Comparison of ENCODE assay signal across 21 cellular contexts in genomic region chr16:17555176-17555575, GRCh38.
DNase-seq lines count a peak whose midpoint lies in the region; ATAC-seq, FAIRE-seq and TF ChIP-seq lines count a peak whose summit lies in the region.
"Had no signal": no experiment of that assay in that cellular context is flagged by ENCODE, and none has a peak within 500 bp of the region (broad histone marks: within the 10 kb centered on the region; RNA-seq: fewer than 3 reads in every experiment).

No MANE protein-coding gene starts in this region.

- H3K4me3 ChIP-seq in breast epithelium: no peak overlapping the region
- no peak overlapping the region for H3K4me3 ChIP-seq in SK-N-SH (ENCODE audit: low read depth in 2 of 2, low read length in 1 of 2)
- no peak overlapping the region for H3K4me3 ChIP-seq in fibroblast of lung (replicated peaks in 1 of 4; ENCODE audit: control extremely low read depth in 1 of 4, insufficient read depth in 1 of 4, low read depth in 3 of 4, low read length in 4 of 4)
- no peak overlapping the region for H3K4me3 ChIP-seq in pancreas
- H3K4me3 ChIP-seq: ascending aorta, skin epidermis, transverse colon had no signal

- H3K9me2 ChIP-seq in SK-N-SH: no peaks in the 10 kb centered on the region

- TF ChIP-seq EP300 in SK-N-SH (IDR thresholded peaks at IDR 0.05; ENCODE audit: borderline replicate concordance in 1 of 2, low read depth in 1 of 2, low read length in 1 of 2): peak in 1 of 2 experiments; percentile 92; a peak in 2 of 4 replicates

- H3K27me3 Mint-ChIP-seq in MCF 10A (ENCODE audit: insufficient read depth, unreplicated experiment): no peaks in the 10 kb centered on the region

- no peaks in the 10 kb centered on the region for H4K20me1 ChIP-seq in SK-N-SH (ENCODE audit: insufficient read depth)
- no peaks in the 10 kb centered on the region for H4K20me1 ChIP-seq in fibroblast of lung (ENCODE audit: control insufficient read depth, extremely low read depth, insufficient read depth, low read length)

- no peak overlapping the region for H3K27ac Mint-ChIP-seq in MCF 10A (ENCODE audit: low read depth, unreplicated experiment)
- H3K27ac Mint-ChIP-seq: activated CD4-positive, alpha-beta memory T cell treated with anti-CD3 and anti-CD28 coated beads, Interleukin-2, amount 10 ng/mL, durations not matched to agents 7 days and 5 days; activated T-cell treated with anti-CD3 and anti-CD28 coated beads, Interleukin-2, amount 50 U/mL, for 72 hours had no signal

- no peaks in the 10 kb centered on the region for H3K4me1 ChIP-seq in breast epithelium
- peaks cover 8 to 17% of the 10 kb centered on the region in 2 experiments; a peak in 3 of 4 replicates for H3K4me1 ChIP-seq in SK-N-SH (ENCODE audit: control insufficient read depth in 1 of 2, insufficient read depth in 2 of 2, low read depth in 1 of 2, low read length in 1 of 2)
- H3K4me1 ChIP-seq in fibroblast of lung (ENCODE audit: control insufficient read depth, extremely low read depth, insufficient read depth, low read length): peaks cover 2% of the 10 kb centered on the region
- H3K4me1 ChIP-seq in pancreas: no peaks in the 10 kb centered on the region
- H3K4me1 ChIP-seq: ascending aorta, transverse colon had no signal

- H3F3A ChIP-seq in SK-N-SH (replicated peaks; ENCODE audit: insufficient read depth): peaks cover 12% of the 10 kb centered on the region

- peaks cover 47% of the 10 kb centered on the region for H3K9me3 Mint-ChIP-seq in MCF 10A (ENCODE audit: unreplicated experiment)
- H3K9me3 Mint-ChIP-seq: activated CD4-positive, alpha-beta memory T cell treated with anti-CD3 and anti-CD28 coated beads, Interleukin-2, amount 10 ng/mL, durations not matched to agents 7 days and 5 days; activated T-cell treated with anti-CD3 and anti-CD28 coated beads, Interleukin-2, amount 50 U/mL, for 72 hours had no signal

- H3K79me2 ChIP-seq in SK-N-SH (ENCODE audit: insufficient read depth) (no peaks in the 10 kb centered on the region), fibroblast of lung (ENCODE audit: control insufficient read depth, insufficient read depth, low read length) (no peaks in the 10 kb centered on the region)

- H3K27me3 ChIP-seq in breast epithelium (peaks cover 0 to 8% of the 10 kb centered on the region in 2 donors), SK-N-SH (ENCODE audit: insufficient read depth) (no peaks in the 10 kb centered on the region), fibroblast of lung (ENCODE audit: control insufficient read depth, insufficient read depth, low read length) (no peaks in the 10 kb centered on the region), pancreas (peaks cover 0 to 3% (median 0%) of the 10 kb centered on the region in 4 donors)
- H3K27me3 ChIP-seq: ascending aorta, transverse colon had no signal

- intact Hi-C loops in MCF 10A (cut with micrococcal nuclease): no loop called here
- intact Hi-C loops in breast epithelium (cut with DNase I; ENCODE audit: low total_unique reads): no loop called here
- intact Hi-C loops in pancreas (cut with DNase I): no loop called here

- no peaks in the 10 kb centered on the region for H3K9me3 ChIP-seq in breast epithelium
- no peaks in the 10 kb centered on the region for H3K9me3 ChIP-seq in SK-N-SH
- no peaks in the 10 kb centered on the region for H3K9me3 ChIP-seq in fibroblast of lung (ENCODE audit: control insufficient read depth, insufficient read depth, low read depth, low read length)
- no peaks in the 10 kb centered on the region for H3K9me3 ChIP-seq in pancreas
- H3K9me3 ChIP-seq: ascending aorta, transverse colon had no signal

- peak overlapping the region; percentile 39; the same call in 1 of the 2 replicates for H3K4me2 ChIP-seq in SK-N-SH
- H3K4me2 ChIP-seq in fibroblast of lung (ENCODE audit: extremely low read depth, insufficient read depth, low read length): no peak overlapping the region

- no peak overlapping the region for H3K4me3 Mint-ChIP-seq in MCF 10A (ENCODE audit: unreplicated experiment)
- H3K4me3 Mint-ChIP-seq: activated CD4-positive, alpha-beta memory T cell treated with anti-CD3 and anti-CD28 coated beads, Interleukin-2, amount 10 ng/mL, durations not matched to agents 7 days and 5 days; activated T-cell treated with anti-CD3 and anti-CD28 coated beads, Interleukin-2, amount 50 U/mL, for 72 hours had no signal

- FAIRE-seq in urothelium cell line (lab: Jason Lieb, UNC) (no peak), pancreas (lab: Jason Lieb, UNC) (no peak)
- FAIRE-seq: G401.6 had no signal

- TF ChIP-seq CTCF in MCF 10A (IDR thresholded peaks at IDR 0.05; ENCODE audit: unreplicated experiment) (no peak), breast epithelium (IDR thresholded peaks at IDR 0.05) (no peak), SK-N-SH (IDR thresholded peaks at IDR 0.05) (peak; percentile 45), fibroblast of lung (conservative IDR thresholded peaks at IDR 0.05 in 1 of 2, IDR thresholded peaks at IDR 0.05 in 1 of 2; ENCODE audit: low read depth in 1 of 2, low read length in 2 of 2) (peak in 1 of 2 donors; percentile 10), pancreas (IDR thresholded peaks at IDR 0.05) (no peak)

- no peaks in the 10 kb centered on the region for H3K4me1 Mint-ChIP-seq in MCF 10A (ENCODE audit: insufficient read depth, unreplicated experiment)

- no peak for TF ChIP-seq RAD21 in SK-N-SH (IDR thresholded peaks at IDR 0.05; ENCODE audit: low read length)

- no peak for TF ChIP-seq POLR2A in breast epithelium (IDR thresholded peaks at IDR 0.05)

- H3K36me3 ChIP-seq in breast epithelium (no peaks in the 10 kb centered on the region), SK-N-SH (replicated peaks in 1 of 2; ENCODE audit: control insufficient read depth in 1 of 2, insufficient read depth in 2 of 2, low read length in 1 of 2) (no peaks in the 10 kb centered on the region), fibroblast of lung (ENCODE audit: control insufficient read depth, insufficient read depth, low read length) (no peaks in the 10 kb centered on the region), pancreas (no peaks in the 10 kb centered on the region)
- H3K36me3 ChIP-seq: ascending aorta, transverse colon had no signal

- H3K27ac ChIP-seq in breast epithelium: no peak overlapping the region
- peak overlapping the region in 1 of 2 experiments; percentile 89; a peak in 2 of 4 replicates for H3K27ac ChIP-seq in SK-N-SH (ENCODE audit: low read depth in 2 of 2, low read length in 1 of 2)
- no peak overlapping the region for H3K27ac ChIP-seq in fibroblast of lung (ENCODE audit: insufficient read depth, low read length)
- no peak overlapping the region for H3K27ac ChIP-seq in pancreas
- H3K27ac ChIP-seq: 22Rv1, ascending aorta, skin epidermis, transverse colon had no signal

- no TSS peak for BruUV-seq in MCF 10A (replicated peaks; lab: Mats Ljungman, UMichigan)

- DNase-seq in MCF 10A (ENCODE audit: unreplicated experiment) (peak; percentile 29), breast epithelium (ENCODE audit: low spot score in 2 of 2) (no peak), SK-N-SH (no peak), fibroblast of lung (ENCODE audit: low read depth in 2 of 2) (peak; percentile 51 to 95), urothelium cell line (ENCODE audit: low spot score) (peak; percentile 52), pancreas (no peak)
- DNase-seq: activated CD4-positive, alpha-beta memory T cell treated with anti-CD3 and anti-CD28 coated beads, Interleukin-2, amount 10 ng/mL, durations not matched to agents 7 days and 5 days; activated T-cell treated with anti-CD3 and anti-CD28 coated beads, Interleukin-2, amount 50 U/mL, for 72 hours; COR-L47; dermis blood vessel endothelial cell; Kasumi-1; NCI-H1694; nucleus accumbens; transverse colon had no signal

- POLR2A ChIA-PET in MCF 10A (lab: Yijun Ruan, JAX): no interaction called here
- POLR2A ChIA-PET in SK-N-SH (lab: Yijun Ruan, JAX): no interaction called here

- H2AFZ ChIP-seq in SK-N-SH (ENCODE audit: low read depth): 0 out of 2 replicates have a peak overlapping the region, but pooled peaks have one; percentile 8
- H2AFZ ChIP-seq in fibroblast of lung (ENCODE audit: low read length): no peak overlapping the region

- WGBS in SK-N-SH (ENCODE audit: low lambda C conversion rate): 9% methylated on average over 5 of the region's 5 CpGs
- 44 to 62% methylated on average over 5 of the region's 5 CpGs for WGBS in pancreas, 2 donors

- CTCF ChIA-PET in MCF 10A (lab: Yijun Ruan, JAX): no interaction called here
- CTCF ChIA-PET in SK-N-SH (lab: Yijun Ruan, JAX): interaction anchor here (1.5 to 3.0 kb wide), 2 partner anchors 12 to 23 kb away, joined by 4 to 16 read pairs; no protein-coding TSS in a partner anchor

- 0 out of 2 replicates have a peak overlapping the region, but pooled peaks have one; percentile 30 for H3K9ac ChIP-seq in SK-N-SH
- H3K9ac ChIP-seq in fibroblast of lung (ENCODE audit: insufficient read depth, low read length): no peak overlapping the region

- H3K36me3 Mint-ChIP-seq in MCF 10A (ENCODE audit: insufficient read depth, unreplicated experiment): no peaks in the 10 kb centered on the region

- no peak for ATAC-seq in HG03196 (IDR thresholded peaks at IDR 0.05; ENCODE audit: unreplicated experiment)
- no peak for ATAC-seq in pancreas
- no peak for ATAC-seq in HG03039 (IDR thresholded peaks at IDR 0.05; ENCODE audit: unreplicated experiment)
- ATAC-seq: left lobe of liver had no signal

TF ChIP-seq in SK-N-SH, 30 proteins besides CTCF, POLR2A, EP300 and RAD21 (continues in another document):
- 0 out of 2 replicates have a peak, but pooled peaks have one; percentile 8 for TF ChIP-seq MEF2A (IDR thresholded peaks at IDR 0.05; ENCODE audit: borderline replicate concordance, low read depth)
- TF ChIP-seq, protein P1, sequence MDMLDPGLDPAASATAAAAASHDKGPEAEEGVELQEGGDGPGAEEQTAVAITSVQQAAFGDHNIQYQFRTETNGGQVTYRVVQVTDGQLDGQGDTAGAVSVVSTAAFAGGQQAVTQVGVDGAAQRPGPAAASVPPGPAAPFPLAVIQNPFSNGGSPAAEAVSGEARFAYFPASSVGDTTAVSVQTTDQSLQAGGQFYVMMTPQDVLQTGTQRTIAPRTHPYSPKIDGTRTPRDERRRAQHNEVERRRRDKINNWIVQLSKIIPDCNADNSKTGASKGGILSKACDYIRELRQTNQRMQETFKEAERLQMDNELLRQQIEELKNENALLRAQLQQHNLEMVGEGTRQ (IDR thresholded peaks at IDR 0.05; ENCODE audit: borderline replicate concordance, low read depth, low read length): no peak
- peak; percentile 94 for TF ChIP-seq NFIC (IDR thresholded peaks at IDR 0.05; ENCODE audit: borderline replicate concordance)
- TF ChIP-seq GATA2 (CRISPR knock-in tag; IDR thresholded peaks at IDR 0.05): no peak
- TF ChIP-seq IRF3 (IDR thresholded peaks at IDR 0.05; ENCODE audit: low read depth, low read length): no peak
- 0 out of 2 replicates have a peak, but pooled peaks have one; percentile 49 for TF ChIP-seq FOXM1 (IDR thresholded peaks at IDR 0.05; ENCODE audit: low read depth)

Comparison
In these comparisons a context has a peak if more than half of its experiments do, and no peak if none do; other contexts are left out.
1. DNase-seq: peak in MCF 10A (single experiment), fibroblast of lung (2 of 2) and urothelium cell line (single experiment); none in breast epithelium (0 of 2), SK-N-SH (single experiment) and pancreas (0 of 6).